16 cellular contexts compared by ENCODE assay signal in genomic region chr3:39184968-39185285, GRCh38. TPM values are rescaled to one million over a fixed set of nuclear protein-coding genes. Genes with fewer than 3 reads are reported as not detected.
A peak's percentile ranks its signal among the peaks of the same experiment; 100 is the strongest.
DNase-seq lines count a peak whose midpoint lies in the region; ATAC-seq and TF ChIP-seq lines count a peak whose summit lies in the region.
"Had no signal": no experiment of that assay in that cellular context is flagged by ENCODE, and none has a peak within 500 bp of the region (broad histone marks: within the 10 kb centered on the region; RNA-seq: fewer than 3 reads in every experiment).

No MANE protein-coding gene starts in this region.

- no peak overlapping the region for H2BK5ac ChIP-seq in neuronal stem cell (ENCODE audit: low read length)

- peak overlapping the region; percentile 57 for H3K18ac ChIP-seq in neuronal stem cell (ENCODE audit: low read length)

- H3K23ac ChIP-seq in neuronal stem cell (ENCODE audit: low read depth, low read length, poor library complexity): no peak overlapping the region

- peak overlapping the region in 2 of 3 donors; percentile 31 to 56 for H3K27ac Mint-ChIP-seq in CD4-positive, CD25-positive, alpha-beta regulatory T cell
- peak overlapping the region; percentile 65 for H3K27ac Mint-ChIP-seq in T-helper 17 cell
- H3K27ac Mint-ChIP-seq in stimulated activated effector memory CD8-positive, alpha-beta T cell treated with anti-CD3 and anti-CD28 coated beads, Interleukin-12 subunit alpha, Interleukin-12 subunit beta, amount 100 ng/mL, for 72 hours: peak overlapping the region; percentile 52
- H3K27ac Mint-ChIP-seq: CD8-positive, alpha-beta T cell had no signal

- H3K27me3 Mint-ChIP-seq in CD4-positive, CD25-positive, alpha-beta regulatory T cell: no peaks in the 10 kb centered on the region
- no peaks in the 10 kb centered on the region for H3K27me3 Mint-ChIP-seq in T-helper 17 cell

- no peak for ATAC-seq in CD4-positive, CD25-positive, alpha-beta regulatory T cell (ENCODE audit: low read depth in 2 of 2)
- ATAC-seq in T-helper 17 cell (no peak), GM21526 (IDR thresholded peaks at IDR 0.05; ENCODE audit: low FRiP score, unreplicated experiment) (no peak)
- ATAC-seq in stimulated activated effector memory CD8-positive, alpha-beta T cell treated with anti-CD3 and anti-CD28 coated beads, Interleukin-12 subunit alpha, Interleukin-12 subunit beta, amount 100 ng/mL, for 72 hours: no peak
- ATAC-seq: A549; CD8-positive, alpha-beta T cell; HCT116 had no signal

- no peak for TF ChIP-seq EP300 in tibial nerve (IDR thresholded peaks at IDR 0.05)

- H2BK120ac ChIP-seq in neuronal stem cell (ENCODE audit: low read depth, low read length): peak overlapping the region; percentile 4

- no peak overlapping the region for H3K14ac ChIP-seq in neuronal stem cell (ENCODE audit: low read length)

- H3K4me2 ChIP-seq in neuronal stem cell (ENCODE audit: insufficient read depth, low read length, poor library complexity, severe bottlenecking): no peak overlapping the region
- H3K4me2 ChIP-seq: A549 had no signal

- H3K4me3 ChIP-seq in CD4-positive, CD25-positive, alpha-beta regulatory T cell (ENCODE audit: low read depth, low read length): no peak overlapping the region
- H3K4me3 ChIP-seq in neuronal stem cell (ENCODE audit: low read length in 2 of 2) (no peak overlapping the region), tibial nerve (no peak overlapping the region)
- H3K4me3 ChIP-seq: A549, GM23248 had no signal

- no peak for DNase-seq in CD4-positive, CD25-positive, alpha-beta regulatory T cell
- DNase-seq in T-helper 17 cell (no peak), neuronal stem cell (ENCODE audit: low spot score) (no peak), tibial nerve (ENCODE audit: low spot score in 2 of 2) (no peak)
- no peak for DNase-seq in stimulated activated effector memory CD8-positive, alpha-beta T cell treated with anti-CD3 and anti-CD28 coated beads, Interleukin-12 subunit alpha, Interleukin-12 subunit beta, amount 100 ng/mL, for 72 hours (ENCODE audit: low spot score in 2 of 2)
- DNase-seq: BE2C; Caco-2; CD8-positive, alpha-beta T cell; DMS53; GF-D8; GM23248 had no signal

- H3K9me3 ChIP-seq in CD4-positive, CD25-positive, alpha-beta regulatory T cell (ENCODE audit: control insufficient read depth in 2 of 2, low read length in 2 of 2): no peaks in the 10 kb centered on the region
- H3K9me3 ChIP-seq in T-helper 17 cell (ENCODE audit: control insufficient read depth, low read length, poor library complexity, severe bottlenecking): no peaks in the 10 kb centered on the region
- no peaks in the 10 kb centered on the region for H3K9me3 ChIP-seq in neuronal stem cell (replicated peaks in 1 of 2; ENCODE audit: control insufficient read depth in 2 of 2, insufficient read depth in 1 of 2, low read depth in 1 of 2, low read length in 2 of 2)
- H3K9me3 ChIP-seq in tibial nerve: no peaks in the 10 kb centered on the region
- H3K9me3 ChIP-seq: A549, BE2C, Caco-2 had no signal

- H3K9me3 Mint-ChIP-seq in CD4-positive, CD25-positive, alpha-beta regulatory T cell: peaks cover 0 to 2% (median 0%) of the 10 kb centered on the region in 7 donors
- no peaks in the 10 kb centered on the region for H3K9me3 Mint-ChIP-seq in stimulated activated effector memory CD8-positive, alpha-beta T cell treated with anti-CD3 and anti-CD28 coated beads, Interleukin-12 subunit alpha, Interleukin-12 subunit beta, amount 100 ng/mL, for 72 hours
- H3K9me3 Mint-ChIP-seq: CD8-positive, alpha-beta T cell had no signal

- H3K79me1 ChIP-seq in neuronal stem cell (ENCODE audit: low read depth, low read length): no peaks in the 10 kb centered on the region

- H3K36me3 Mint-ChIP-seq in CD4-positive, CD25-positive, alpha-beta regulatory T cell: no peaks in the 10 kb centered on the region
- H3K36me3 Mint-ChIP-seq in T-helper 17 cell (ENCODE audit: low read depth): no peaks in the 10 kb centered on the region
- peaks cover 4% of the 10 kb centered on the region for H3K36me3 Mint-ChIP-seq in stimulated activated effector memory CD8-positive, alpha-beta T cell treated with anti-CD3 and anti-CD28 coated beads, Interleukin-12 subunit alpha, Interleukin-12 subunit beta, amount 100 ng/mL, for 72 hours
- H3K36me3 Mint-ChIP-seq: CD8-positive, alpha-beta T cell had no signal

- H3K9ac ChIP-seq in neuronal stem cell (ENCODE audit: low read depth, low read length, poor library complexity): no peak overlapping the region
- H3K9ac ChIP-seq: GM23248 had no signal

- no peak for TF ChIP-seq CTCF in tibial nerve (IDR thresholded peaks at IDR 0.05)

- peak overlapping the region; percentile 86 for H2AK5ac ChIP-seq in neuronal stem cell (ENCODE audit: low read depth, low read length)

- no peaks in the 10 kb centered on the region for H3K36me3 ChIP-seq in CD4-positive, CD25-positive, alpha-beta regulatory T cell (ENCODE audit: control insufficient read depth, insufficient read depth, low read length)
- H3K36me3 ChIP-seq in neuronal stem cell (replicated peaks in 1 of 2; ENCODE audit: control insufficient read depth in 2 of 2, insufficient read depth in 2 of 2, low read length in 2 of 2): no peaks in the 10 kb centered on the region
- H3K36me3 ChIP-seq in tibial nerve: no peaks in the 10 kb centered on the region
- H3K36me3 ChIP-seq: BE2C had no signal

- H4K8ac ChIP-seq in neuronal stem cell (ENCODE audit: low read depth, low read length): no peak overlapping the region

- peak overlapping the region; percentile 85 for H2BK15ac ChIP-seq in neuronal stem cell (ENCODE audit: low read length)

- peak overlapping the region; percentile 67 for H4K91ac ChIP-seq in neuronal stem cell (ENCODE audit: low read depth, low read length, poor library complexity)

- TF ChIP-seq POLR2A in tibial nerve (IDR thresholded peaks at IDR 0.05): no peak

- peaks cover 9 to 17% (median 14%) of the 10 kb centered on the region in 4 donors for H3K4me1 Mint-ChIP-seq in CD4-positive, CD25-positive, alpha-beta regulatory T cell
- peaks cover 16% of the 10 kb centered on the region for H3K4me1 Mint-ChIP-seq in T-helper 17 cell
- peaks cover 20% of the 10 kb centered on the region for H3K4me1 Mint-ChIP-seq in stimulated activated effector memory CD8-positive, alpha-beta T cell treated with anti-CD3 and anti-CD28 coated beads, Interleukin-12 subunit alpha, Interleukin-12 subunit beta, amount 100 ng/mL, for 72 hours

- no peak overlapping the region for H2BK12ac ChIP-seq in neuronal stem cell (ENCODE audit: low read length)

- no peaks in the 10 kb centered on the region for H3K27me3 ChIP-seq in CD4-positive, CD25-positive, alpha-beta regulatory T cell (ENCODE audit: control insufficient read depth, insufficient read depth, low read length)
- H3K27me3 ChIP-seq in neuronal stem cell (ENCODE audit: control insufficient read depth in 3 of 3, insufficient read depth in 3 of 3, low read depth in 1 of 3, low read length in 3 of 3): peaks cover 0 to 5% (median 0%) of the 10 kb centered on the region in 3 experiments
- no peaks in the 10 kb centered on the region for H3K27me3 ChIP-seq in tibial nerve
- H3K27me3 ChIP-seq: BE2C had no signal

- WGBS in neuronal stem cell (ENCODE audit: extremely low coverage in 2 of 2, insufficient read length in 2 of 2, insufficient replicate concordance in 1 of 2), 2 donors: no CpG with 5 or more reads among the region's 4 CpGs
- WGBS in tibial nerve, 2 donors: 75 to 100% methylated on average over 1 to 3 of the region's 4 CpGs

- H3K4ac ChIP-seq in neuronal stem cell (ENCODE audit: low read length): no peak overlapping the region

- no peak overlapping the region for H3K4me3 Mint-ChIP-seq in CD4-positive, CD25-positive, alpha-beta regulatory T cell
- no peak overlapping the region for H3K4me3 Mint-ChIP-seq in T-helper 17 cell
- no peak overlapping the region for H3K4me3 Mint-ChIP-seq in stimulated activated effector memory CD8-positive, alpha-beta T cell treated with anti-CD3 and anti-CD28 coated beads, Interleukin-12 subunit alpha, Interleukin-12 subunit beta, amount 100 ng/mL, for 72 hours
- H3K4me3 Mint-ChIP-seq: CD8-positive, alpha-beta T cell had no signal

- H3K27ac ChIP-seq in CD4-positive, CD25-positive, alpha-beta regulatory T cell (ENCODE audit: insufficient read depth, low read length, poor library complexity, severe bottlenecking): no peak overlapping the region
- H3K27ac ChIP-seq in neuronal stem cell (replicated peaks; ENCODE audit: low read length): no peak overlapping the region
- no peak overlapping the region for H3K27ac ChIP-seq in tibial nerve
- H3K27ac ChIP-seq: A549, C4-2B, GM23248 had no signal

- H3K4me1 ChIP-seq in CD4-positive, CD25-positive, alpha-beta regulatory T cell (ENCODE audit: control insufficient read depth, insufficient read depth, low read length, poor library complexity, severe bottlenecking): peaks cover 16% of the 10 kb centered on the region
- peaks cover 6 to 7% of the 10 kb centered on the region in 2 donors for H3K4me1 ChIP-seq in neuronal stem cell (ENCODE audit: control insufficient read depth in 2 of 2, insufficient read depth in 1 of 2, low read depth in 1 of 2, low read length in 2 of 2)
- peaks cover 0 to 35% (median 5%) of the 10 kb centered on the region in 4 donors for H3K4me1 ChIP-seq in tibial nerve
- H3K4me1 ChIP-seq: BE2C had no signal

- no peak overlapping the region for H2AFZ ChIP-seq in neuronal stem cell (ENCODE audit: low read length)
- H2AFZ ChIP-seq: GM23248 had no signal

RNA-seq across cellular contexts. Expression of gene XIRP1, which starts 7.5 kb away (rescaled TPM):
- total RNA-seq in CD4-positive, CD25-positive, alpha-beta regulatory T cell: not detected
- polyA plus RNA-seq in CD4-positive, CD25-positive, alpha-beta regulatory T cell: not detected
- total RNA-seq in T-helper 17 cell: not detected
- polyA plus RNA-seq in neuronal stem cell (2013, experiment 1 of 2): not detected
- polyA plus RNA-seq in neuronal stem cell (2013, experiment 2 of 2): 0.01 TPM
- total RNA-seq in tibial nerve: not detected
- total RNA-seq: Caco-2; CD8-positive, alpha-beta T cell; GM23248 had no signal
- polyA plus RNA-seq: A549, AG04450, GM23248 had no signal

RNA-seq across cellular contexts. Expression of gene CSRNP1, which starts 31.5 kb away (rescaled TPM):
- total RNA-seq in CD4-positive, CD25-positive, alpha-beta regulatory T cell: 300 TPM
- polyA plus RNA-seq in CD4-positive, CD25-positive, alpha-beta regulatory T cell: 10 to 100 TPM; 12.5 to 24.1 (median 14.7) TPM
- total RNA-seq in T-helper 17 cell (100 to 1,000 TPM; 356 to 408 TPM), tibial nerve (10 to 100 TPM; 48.3 to 72.8 (median 66.0) TPM)
- polyA plus RNA-seq in neuronal stem cell (2013, experiment 1 of 2): 4.6 TPM
- polyA plus RNA-seq in neuronal stem cell (2013, experiment 2 of 2): 4.5 TPM
